In the genomic region with DNA sequence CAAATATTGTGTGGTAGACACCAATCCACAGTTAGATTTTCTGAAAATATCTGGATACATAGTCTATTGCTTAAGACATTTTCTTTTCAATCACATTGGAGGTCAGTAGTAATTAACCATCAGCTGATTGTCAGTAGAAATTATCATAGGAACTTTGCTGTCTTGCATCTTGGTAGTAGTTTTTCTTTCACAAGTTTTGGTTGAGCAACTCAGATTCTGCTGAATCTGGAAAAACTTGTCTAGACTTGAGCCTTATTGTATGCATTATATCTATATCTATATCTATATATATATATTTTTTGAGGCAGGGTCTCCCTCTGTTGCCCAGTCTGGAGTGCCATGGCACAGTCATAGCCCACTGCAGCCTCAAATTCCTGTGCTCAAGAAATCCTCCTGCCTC, we compare ENCODE assay signal across 21 cellular contexts. TPM values are rescaled to one million over a fixed set of nuclear protein-coding genes. Genes with fewer than 3 reads are reported as not detected.
DNase-seq lines count a peak whose midpoint lies in the region; ATAC-seq, FAIRE-seq and TF ChIP-seq lines count a peak whose summit lies in the region.
"Had no signal": no experiment of that assay in that cellular context is flagged by ENCODE, and none has a peak within 500 bp of the region (broad histone marks: within the 10 kb centered on the region; RNA-seq: fewer than 3 reads in every experiment).

No MANE protein-coding gene starts in this region.

- intact Hi-C loops in kidney (cut with DNase I) = no loop called here

- CTCF ChIA-PET in activated CD8-positive, alpha-beta memory T cell treated with anti-CD3 and anti-CD28 coated beads, Interleukin-2, amount 10 ng/mL, durations not matched to agents 7 days and 5 days (lab: Charles Lee) = no interaction called here

- peaks cover 38% of the 10 kb centered on the region for H3K4me1 Mint-ChIP-seq in activated CD8-positive, alpha-beta memory T cell treated with anti-CD3 and anti-CD28 coated beads, Interleukin-2, amount 10 ng/mL, durations not matched to agents 7 days and 5 days

- H3K27me3 ChIP-seq in subcutaneous abdominal adipose tissue (ENCODE audit: control insufficient read depth in 5 of 5, insufficient read depth in 4 of 5, low read length in 5 of 5) (no peaks in the 10 kb centered on the region), gastroesophageal sphincter (no peaks in the 10 kb centered on the region)

- no peak overlapping the region for H3K27ac Mint-ChIP-seq in activated CD8-positive, alpha-beta memory T cell treated with anti-CD3 and anti-CD28 coated beads, Interleukin-2, amount 10 ng/mL, durations not matched to agents 7 days and 5 days

- no peak for TF ChIP-seq EP300 in gastroesophageal sphincter (IDR thresholded peaks at IDR 0.05)

- ATAC-seq in activated CD8-positive, alpha-beta memory T cell treated with anti-CD3 and anti-CD28 coated beads, Interleukin-2, amount 10 ng/mL, durations not matched to agents 7 days and 5 days = no peak
- ATAC-seq in gastroesophageal sphincter = no peak

- peaks cover 15% of the 10 kb centered on the region for H3K36me3 Mint-ChIP-seq in activated CD8-positive, alpha-beta memory T cell treated with anti-CD3 and anti-CD28 coated beads, Interleukin-2, amount 10 ng/mL, durations not matched to agents 7 days and 5 days

- no peak for FAIRE-seq in kidney (lab: Jason Lieb, UNC)
- FAIRE-seq: GM18507 had no signal

- H3K9me3 ChIP-seq in subcutaneous abdominal adipose tissue (ENCODE audit: control insufficient read depth in 5 of 5, low read length in 5 of 5) (no peaks in the 10 kb centered on the region), kidney (ENCODE audit: control insufficient read depth in 1 of 2, low read length in 2 of 2) (no peaks in the 10 kb centered on the region), gastroesophageal sphincter (no peaks in the 10 kb centered on the region)

- H3K4me3 Mint-ChIP-seq in activated CD8-positive, alpha-beta memory T cell treated with anti-CD3 and anti-CD28 coated beads, Interleukin-2, amount 10 ng/mL, durations not matched to agents 7 days and 5 days = no peak overlapping the region
- H3K4me3 Mint-ChIP-seq: H9 had no signal

- H3K36me3 ChIP-seq in subcutaneous abdominal adipose tissue (ENCODE audit: control insufficient read depth in 5 of 5, insufficient read depth in 5 of 5, low read length in 5 of 5) (peaks cover 7 to 27% (median 17%) of the 10 kb centered on the region in 5 donors), kidney (ENCODE audit: control insufficient read depth in 1 of 2, insufficient read depth in 2 of 2, low read length in 2 of 2) (peaks cover 8 to 11% of the 10 kb centered on the region in 2 donors), gastroesophageal sphincter (peaks cover 0 to 30% of the 10 kb centered on the region in 2 donors)

- DNase-seq in SIG-M5 treated with dmso at 0.1 percent for 504 hours (lab: John Stamatoyannopoulos, UW; ENCODE audit: unreplicated experiment) (peak; percentile 2), SIG-M5 (lab: John Stamatoyannopoulos, UW) (no peak), choroid plexus epithelial cell (ENCODE audit: low read depth) (peak; percentile 17), iris pigment epithelial cell (ENCODE audit: low read depth) (peak; percentile 17), kidney (no peak)
- DNase-seq in activated CD8-positive, alpha-beta memory T cell treated with anti-CD3 and anti-CD28 coated beads, Interleukin-2, amount 10 ng/mL, durations not matched to agents 7 days and 5 days = no peak
- DNase-seq: 8988T; DMS153; H9; MM.1S; NCI-H1417; NCI-H2029 treated with DMSO at 0.1 percent for 48 hours; NCI-H2227 treated with DMSO at 0.1 percent for 48 hours; NCI-H526 treated with DMSO at 0.1 percent for 48 hours; NK-92 treated with Interleukin-12 subunit alpha and Interleukin-12 subunit beta, amount 100 ng/mL, for 24 hours; OCI-M1; RPMI8226 had no signal

- no peaks in the 10 kb centered on the region for H3K27me3 Mint-ChIP-seq in activated CD8-positive, alpha-beta memory T cell treated with anti-CD3 and anti-CD28 coated beads, Interleukin-2, amount 10 ng/mL, durations not matched to agents 7 days and 5 days

- no peak overlapping the region for H3K4me3 ChIP-seq in choroid plexus epithelial cell (ENCODE audit: low read depth, low read length)
- no peak overlapping the region for H3K4me3 ChIP-seq in subcutaneous abdominal adipose tissue (ENCODE audit: low read depth in 1 of 5, low read length in 5 of 5)
- H3K4me3 ChIP-seq in kidney (ENCODE audit: low read length in 2 of 2) = no peak overlapping the region
- no peak overlapping the region for H3K4me3 ChIP-seq in gastroesophageal sphincter

- TF ChIP-seq POLR2A in gastroesophageal sphincter (IDR thresholded peaks at IDR 0.05) = no peak

- H3K27ac ChIP-seq in subcutaneous abdominal adipose tissue (ENCODE audit: low read depth, low read length) = peak overlapping the region; percentile 95
- H3K27ac ChIP-seq in kidney (ENCODE audit: low read depth in 2 of 2, low read length in 2 of 2) = no peak overlapping the region
- peak overlapping the region in 1 of 4 donors; percentile 96 for H3K27ac ChIP-seq in gastroesophageal sphincter
- H3K27ac ChIP-seq: KMS-11 had no signal

- no peak overlapping the region for H3K9ac ChIP-seq in subcutaneous abdominal adipose tissue (ENCODE audit: low read length in 5 of 5)
- no peak overlapping the region for H3K9ac ChIP-seq in kidney (ENCODE audit: low read length in 2 of 2)
- H3K9ac ChIP-seq: KMS-11 had no signal

- TF ChIP-seq CTCF in choroid plexus epithelial cell (conservative IDR thresholded peaks at IDR 0.05; ENCODE audit: low read depth, low read length) (no peak), kidney (IDR thresholded peaks at IDR 0.05; ENCODE audit: borderline replicate concordance, extremely low read depth, insufficient read depth) (no peak), gastroesophageal sphincter (IDR thresholded peaks at IDR 0.05) (no peak)

- H3K4me1 ChIP-seq in subcutaneous abdominal adipose tissue (ENCODE audit: control insufficient read depth in 5 of 5, insufficient read depth in 5 of 5, low read length in 5 of 5) (peaks cover 2 to 33% (median 20%) of the 10 kb centered on the region in 5 donors), kidney (ENCODE audit: control insufficient read depth in 1 of 2, insufficient read depth in 1 of 2, low read depth in 1 of 2, low read length in 2 of 2) (peaks cover 0 to 6% of the 10 kb centered on the region in 2 donors), gastroesophageal sphincter (peaks cover 0 to 61% (median 0%) of the 10 kb centered on the region in 3 donors)

- no peaks in the 10 kb centered on the region for H3K9me3 Mint-ChIP-seq in activated CD8-positive, alpha-beta memory T cell treated with anti-CD3 and anti-CD28 coated beads, Interleukin-2, amount 10 ng/mL, durations not matched to agents 7 days and 5 days (ENCODE audit: low read depth)

RNA-seq across cellular contexts. Expression of gene RAB11A, which starts 4.0 kb away (rescaled TPM):
- total RNA-seq in kidney (249 TPM), gastroesophageal sphincter (100 to 1,000 TPM; 120 to 257 (median 135) TPM)
- polyA plus RNA-seq in kidney (ENCODE audit: insufficient read depth, low read depth, low replicate concordance) = 216 TPM
- total RNA-seq in activated CD8-positive, alpha-beta memory T cell treated with anti-CD3 and anti-CD28 coated beads, Interleukin-2, amount 10 ng/mL, durations not matched to agents 7 days and 5 days = 100 to 1,000 TPM; 139 to 183 TPM

Comparison
In these comparisons a context has a peak if more than half of its experiments do, and no peak if none do; other contexts are left out.
1. DNase-seq: peak in SIG-M5 treated with dmso at 0.1 percent for 504 hours (single experiment), choroid plexus epithelial cell (single experiment) and iris pigment epithelial cell (single experiment); none in SIG-M5 (single experiment), kidney (single experiment) and activated CD8-positive, alpha-beta memory T cell treated with anti-CD3 and anti-CD28 coated beads, Interleukin-2, amount 10 ng/mL, durations not matched to agents 7 days and 5 days (single experiment).